In the genomic region with DNA sequence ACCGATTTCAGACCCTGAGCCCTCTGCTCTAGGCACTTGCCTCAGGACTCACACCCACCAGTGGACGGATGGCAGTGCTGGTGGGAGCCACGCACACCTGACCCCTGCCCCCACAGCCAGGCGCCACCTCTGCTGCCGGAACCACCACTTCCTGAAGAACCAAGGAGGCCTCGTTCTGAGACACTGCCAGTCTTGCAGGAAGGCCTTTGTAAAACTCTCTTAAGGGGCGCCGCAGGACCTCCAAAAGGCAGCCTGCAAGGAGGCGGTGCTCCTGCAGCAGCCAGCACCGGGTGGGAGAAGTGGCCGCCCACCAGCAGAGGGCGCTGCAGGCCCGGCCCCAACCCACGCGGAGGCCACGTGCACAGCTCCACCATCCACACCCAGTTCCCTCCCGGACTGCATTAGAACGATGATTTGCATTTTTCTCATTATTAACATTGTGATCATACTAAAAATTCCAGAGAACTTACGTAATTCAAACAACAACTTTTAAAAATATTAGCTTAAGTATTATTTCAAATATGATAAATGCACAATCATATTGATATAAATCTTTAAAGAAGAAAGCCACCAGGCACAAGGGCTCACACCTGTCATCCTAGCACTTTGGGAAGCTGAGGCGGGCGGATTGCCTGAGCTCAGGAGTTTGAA, we compare ENCODE assay signal across 8 cellular contexts. TPM values are rescaled to one million over a fixed set of nuclear protein-coding genes. Genes with fewer than 3 reads are reported as not detected.
DNase-seq lines count a peak whose midpoint lies in the region; ATAC-seq and TF ChIP-seq lines count a peak whose summit lies in the region.

No MANE protein-coding gene starts in this region.

- H3K27me3 ChIP-seq in WERI-Rb-1 (ENCODE audit: insufficient read depth, low read depth, severe bottlenecking) (no peaks in the 10 kb centered on the region), brain microvascular endothelial cell (replicated peaks) (no peaks in the 10 kb centered on the region), left lung (no peaks in the 10 kb centered on the region)

- peak; percentile 87 for TF ChIP-seq CTCF in WERI-Rb-1 (IDR thresholded peaks at IDR 0.05; ENCODE audit: low read depth, low read length)
- peak; percentile 79 for TF ChIP-seq CTCF in brain microvascular endothelial cell (IDR thresholded peaks at IDR 0.05; ENCODE audit: low read depth, low read length, missing control alignments)
- peak; percentile 53 to 74 for TF ChIP-seq CTCF in left lung (IDR thresholded peaks at IDR 0.05)

- ATAC-seq in HG02885 (IDR thresholded peaks at IDR 0.05; ENCODE audit: poor library complexity, unreplicated experiment) (peak; percentile 75), left lung (peak; percentile 77), GM21447 (IDR thresholded peaks at IDR 0.05; ENCODE audit: unreplicated experiment) (no peak)

- H3K4me1 ChIP-seq in left lung: peaks cover 0 to 3% of the 10 kb centered on the region in 2 donors

- in situ Hi-C loops in brain microvascular endothelial cell (cut with HindIII; ENCODE audit: low pct_ligation_motif_present, low sequenced_read_pairs): no loop called here

- H3K9me3 ChIP-seq in WERI-Rb-1 (ENCODE audit: severe bottlenecking): no peaks in the 10 kb centered on the region
- H3K9me3 ChIP-seq in left lung: no peaks in the 10 kb centered on the region

- intact Hi-C loops in left lung (cut with DNase I): no loop called here

- H3K4me3 ChIP-seq in WERI-Rb-1 (ENCODE audit: low read depth, low read length) (no peak overlapping the region), brain microvascular endothelial cell (ENCODE audit: low read depth, low read length) (no peak overlapping the region), left lung (no peak overlapping the region)

- DNase-seq in AG20443 (ENCODE audit: low spot score): peak; percentile 87
- peak; percentile 73 for DNase-seq in WERI-Rb-1
- peak; percentile 61 for DNase-seq in brain microvascular endothelial cell
- DNase-seq in left lung: peak in 1 of 2 donors; percentile 91
- peak; percentile 50 to 57 for DNase-seq in stimulated activated CD8-positive, alpha-beta memory T cell treated with anti-CD3 and anti-CD28 coated beads, Interleukin-2, amount 100 ng/mL, for 1 hour (ENCODE audit: low read depth in 2 of 2)
- no peak for DNase-seq in NCI-H1694 treated with DMSO at 0.1 percent for 48 hours (lab: John Stamatoyannopoulos, UW)

- peaks cover 37% of the 10 kb centered on the region for H3K36me3 ChIP-seq in WERI-Rb-1
- H3K36me3 ChIP-seq in brain microvascular endothelial cell (replicated peaks): peaks cover 8% of the 10 kb centered on the region
- peaks cover 0 to 13% of the 10 kb centered on the region in 2 donors for H3K36me3 ChIP-seq in left lung

- H3K27ac ChIP-seq in WERI-Rb-1: no peak overlapping the region
- peak overlapping the region; percentile 44 for H3K27ac ChIP-seq in brain microvascular endothelial cell
- H3K27ac ChIP-seq in left lung: peak overlapping the region in 1 of 2 donors; percentile 24

RNA-seq across cellular contexts. Expression of gene STX2, which starts 12.8 kb away (rescaled TPM):
- total RNA-seq in left lung: 10 to 100 TPM; 18.1 to 24.9 TPM

RNA-seq across cellular contexts. Expression of gene RAN, which starts 45.6 kb away (rescaled TPM):
- total RNA-seq in left lung: 100 to 1,000 TPM; 431 to 653 TPM
